29 cellular contexts compared by ENCODE assay signal in the genomic region with DNA sequence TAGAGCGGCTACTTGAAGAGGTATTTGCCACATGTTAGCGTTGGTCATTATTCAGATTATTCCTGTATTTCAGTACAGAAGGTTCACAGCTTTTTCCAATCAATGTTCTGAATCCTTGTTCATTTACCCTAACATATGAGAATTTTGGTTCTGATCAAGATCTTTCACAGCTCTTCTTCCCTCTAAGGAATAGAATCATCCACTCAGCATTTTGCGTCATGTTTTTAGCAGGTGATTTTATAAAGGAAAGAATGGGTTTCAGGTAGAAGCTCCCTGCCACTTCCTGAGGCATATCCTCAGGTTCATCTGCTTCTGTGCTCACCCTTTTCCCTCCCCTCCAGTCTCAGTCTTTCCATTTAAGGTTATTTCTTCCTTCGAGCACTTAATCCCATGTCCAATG.
"Had no signal": no experiment of that assay in that cellular context is flagged by ENCODE, and none has a peak within 500 bp of the region (broad histone marks: within the 10 kb centered on the region; RNA-seq: fewer than 3 reads in every experiment).

No MANE protein-coding gene starts in this region.

- H3K4me1 ChIP-seq: gastrocnemius medialis, heart left ventricle, neural progenitor cell, parathyroid adenoma, stomach, thyroid gland, vagina had no signal

- FAIRE-seq: kidney had no signal

- H3K9me3 ChIP-seq: gastrocnemius medialis, thyroid gland, vagina had no signal

- H3K27ac Mint-ChIP-seq: dendritic cell treated with granulocyte-macrophage colony-stimulating factor and Interleukin-4, amounts not matched to agents 40 ng/mL and 50 ng/mL, for 4 days; endodermal cell; naive thymus-derived CD4-positive, alpha-beta T cell; nephron; neural progenitor cell; progenitor cell of endocrine pancreas had no signal

- H3K4me2 ChIP-seq: hepatocyte, neural progenitor cell, smooth muscle cell had no signal

- ATAC-seq: gastrocnemius medialis; heart left ventricle; left lobe of liver; naive thymus-derived CD4-positive, alpha-beta T cell; sciatic nerve had no signal

- H3K4me3 ChIP-seq: gastrocnemius medialis, heart left ventricle, hepatocyte, lung, neural progenitor cell, smooth muscle cell, stomach, thyroid gland, vagina had no signal

- H3K4me3 Mint-ChIP-seq: dendritic cell treated with granulocyte-macrophage colony-stimulating factor and Interleukin-4, amounts not matched to agents 40 ng/mL and 50 ng/mL, for 4 days; endodermal cell; naive thymus-derived CD4-positive, alpha-beta T cell; nephron; neural progenitor cell had no signal

- H3K79me2 ChIP-seq: hepatocyte, parathyroid adenoma had no signal

- H3K36me3 Mint-ChIP-seq: naive thymus-derived CD4-positive, alpha-beta T cell; neural progenitor cell had no signal

- H3K4me1 Mint-ChIP-seq: naive thymus-derived CD4-positive, alpha-beta T cell; nephron; neural progenitor cell had no signal

- DNase-seq: effector CD8-positive, alpha-beta T cell; endodermal cell; foreskin fibroblast; gastrocnemius medialis; heart left ventricle; kidney; mesendoderm; midbrain; naive thymus-derived CD4-positive, alpha-beta T cell; stimulated activated CD4-positive, alpha-beta T cell treated with anti-CD3 and anti-CD28 coated beads, Interleukin-12 subunit alpha, Interleukin-12 subunit beta, amount 100 ng/mL, for 4 hours; stimulated activated CD4-positive, alpha-beta T cell treated with anti-CD3 and anti-CD28 coated beads, Interleukin-1b, Interleukin-23, amount 100 ng/mL, for 48 hours; stimulated activated CD4-positive, alpha-beta T cell treated with anti-CD3 and anti-CD28 coated beads, Interleukin-4, amount 100 ng/mL, for 1 hour; stimulated activated CD8-positive, alpha-beta memory T cell treated with anti-CD3 and anti-CD28 coated beads, Interleukin-4, amount 100 ng/mL, for 48 hours; stimulated activated naive CD4-positive, alpha-beta T cell treated with Interleukin-2 at 50 U/mL for 16 hours; stomach; thyroid gland; trophoblast cell had no signal

- H3K9ac ChIP-seq: neural progenitor cell, parathyroid adenoma had no signal

- H3K27ac ChIP-seq: epithelial cell of prostate, gastrocnemius medialis, heart left ventricle, hepatocyte, neural progenitor cell, parathyroid adenoma, stomach, thyroid gland, vagina had no signal

- H3K36me3 ChIP-seq: gastrocnemius medialis, heart left ventricle, neural progenitor cell, stomach, thyroid gland, vagina had no signal

- H2AFZ ChIP-seq: hepatocyte, neural progenitor cell, parathyroid adenoma had no signal

- H3K27me3 ChIP-seq: gastrocnemius medialis, heart left ventricle, hepatocyte, neural progenitor cell, stomach, thyroid gland, vagina had no signal

- H3K9me3 Mint-ChIP-seq: dendritic cell treated with granulocyte-macrophage colony-stimulating factor and Interleukin-4, amounts not matched to agents 40 ng/mL and 50 ng/mL, for 4 days; endodermal cell had no signal

- H3K27me3 Mint-ChIP-seq: dendritic cell treated with granulocyte-macrophage colony-stimulating factor and Interleukin-4, amounts not matched to agents 40 ng/mL and 50 ng/mL, for 4 days had no signal
